Comparison of ENCODE assay signal across 8 cellular contexts in genomic region chr19:51777570-51778460, GRCh38. TPM values are rescaled to one million over a fixed set of nuclear protein-coding genes. Genes with fewer than 3 reads are reported as not detected.
DNase-seq lines count a peak whose midpoint lies in the region; ATAC-seq and TF ChIP-seq lines count a peak whose summit lies in the region.

No MANE protein-coding gene starts in this region.

- TF ChIP-seq CTCF in fibroblast of pulmonary artery (IDR thresholded peaks at IDR 0.05; ENCODE audit: low read length, missing control alignments), result peak; percentile 70
- TF ChIP-seq CTCF in natural killer cell (IDR thresholded peaks at IDR 0.05), result peak; percentile 60
- TF ChIP-seq CTCF in tibial artery (IDR thresholded peaks at IDR 0.05), result peak; percentile 64 to 67

- no peak overlapping the region for H3K4me3 Mint-ChIP-seq in natural killer cell

- no peak overlapping the region for H3K4me3 ChIP-seq in fibroblast of pulmonary artery (replicated peaks; ENCODE audit: low read depth, low read length)
- no peak overlapping the region for H3K4me3 ChIP-seq in tibial artery

- no peak overlapping the region for H3K27ac ChIP-seq in tibial artery

- no peaks in the 10 kb centered on the region for H3K36me3 ChIP-seq in tibial artery

- H3K27me3 ChIP-seq in tibial artery, result peaks cover 0 to 20% of the 10 kb centered on the region in 2 donors

- peaks cover 28 to 50% of the 10 kb centered on the region in 2 donors for H3K27me3 Mint-ChIP-seq in natural killer cell (ENCODE audit: low read depth in 2 of 2)

- no peaks in the 10 kb centered on the region for H3K9me3 ChIP-seq in tibial artery

- intact Hi-C loops in natural killer cell (cut with micrococcal nuclease), result loop anchor here (5.0 kb wide), 1 partner anchor 459 kb away; no protein-coding TSS in a partner anchor
- intact Hi-C loops in tibial artery (cut with DNase I; ENCODE audit: low total_unique reads), result loop anchor here (10.0 kb wide), 1 partner anchor 303 kb away; the partner anchor contains the start of gene CEACAM18

- no peaks in the 10 kb centered on the region for H3K36me3 Mint-ChIP-seq in natural killer cell

- peak; percentile 17 for DNase-seq in COLO668 (lab: John Stamatoyannopoulos, UW; ENCODE audit: unreplicated experiment)
- peak; percentile 72 for DNase-seq in HS-27A (ENCODE audit: low read depth)
- DNase-seq in NOMO-1 treated with DMSO at 0.1 percent for 48 hours (lab: John Stamatoyannopoulos, UW; ENCODE audit: unreplicated experiment), result peak; percentile 77
- DNase-seq in activated CD8-positive, alpha-beta memory T cell treated with anti-CD3 and anti-CD28 coated beads, Interleukin-2, amount 50 U/mL, for 48 hours, result peak; percentile 56
- peak; percentile 96 for DNase-seq in fibroblast of pulmonary artery (ENCODE audit: low read depth)
- no peak for DNase-seq in natural killer cell
- peak; percentile 64 to 71 for DNase-seq in tibial artery

- peaks cover 5% of the 10 kb centered on the region in 2 donors for H3K4me1 Mint-ChIP-seq in natural killer cell

- H3K4me1 ChIP-seq in tibial artery, result peaks cover 0 to 4% (median 0%) of the 10 kb centered on the region in 4 donors

- peaks cover 2 to 5% of the 10 kb centered on the region in 2 donors for H3K9me3 Mint-ChIP-seq in natural killer cell

- no peak overlapping the region for H3K27ac Mint-ChIP-seq in natural killer cell

- ATAC-seq in natural killer cell (peak; percentile 29 to 71 (median 67)), GM21367 (IDR thresholded peaks at IDR 0.05; ENCODE audit: unreplicated experiment) (no peak)

RNA-seq across cellular contexts. Expression of gene FPR2, which starts 16.8 kb away (rescaled TPM):
- total RNA-seq in natural killer cell, result 1 to 10 TPM in 1 of 3 donors, under 1 TPM in 2; 0.28 to 2.1 (median 0.59) TPM

RNA-seq across cellular contexts. Expression of gene FPR3, which starts 17.1 kb away (rescaled TPM):
- under 1 TPM in 1 of 3 donors, not detected in 2; 0.28 TPM for total RNA-seq in natural killer cell

RNA-seq across cellular contexts. Expression of gene FPR1, which starts 26.1 kb away (rescaled TPM):
- 10 to 100 TPM in 1 of 3 donors, 1 to 10 TPM in 2; 3.4 to 20.2 (median 6.4) TPM for total RNA-seq in natural killer cell

RNA-seq across cellular contexts. Expression of gene HAS1, which starts 54.0 kb away (rescaled TPM):
- total RNA-seq in natural killer cell, result not detected
